Comparison of ENCODE assay signal across 1 cellular context in genomic region chr10:92789067-92789466, GRCh38.
TF ChIP-seq lines count a peak whose summit lies in the region.

No MANE protein-coding gene starts in this region.

TF ChIP-seq in GM23338, 12 proteins besides CTCF, POLR2A, EP300 and RAD21 (continued from another document):
- TF ChIP-seq ZNF462 (CRISPR knock-in tag; IDR thresholded peaks at IDR 0.05) (no peak), EZH2 (IDR thresholded peaks at IDR 0.05; ENCODE audit: low read depth, unreplicated experiment) (no peak), ZNF114 (CRISPR knock-in tag; IDR thresholded peaks at IDR 0.05) (no peak), NANOG (IDR thresholded peaks at IDR 0.05; ENCODE audit: borderline replicate concordance) (no peak), ZNF331 (CRISPR knock-in tag; IDR thresholded peaks at IDR 0.05; ENCODE audit: low read depth) (no peak), POLR2AphosphoS5 (IDR thresholded peaks at IDR 0.05; ENCODE audit: low read depth) (no peak), EZH2phosphoT487 (IDR thresholded peaks at IDR 0.05; ENCODE audit: unreplicated experiment) (no peak), STAT1 (IDR thresholded peaks at IDR 0.05; ENCODE audit: unreplicated experiment) (no peak), JUNB (IDR thresholded peaks at IDR 0.05; ENCODE audit: unreplicated experiment) (no peak), CREB1 (CRISPR knock-in tag; IDR thresholded peaks at IDR 0.05; ENCODE audit: low read depth) (no peak), REST (IDR thresholded peaks at IDR 0.05; ENCODE audit: unreplicated experiment) (no peak)
